Comparison of ENCODE assay signal across 1 cellular context in the genomic region with DNA sequence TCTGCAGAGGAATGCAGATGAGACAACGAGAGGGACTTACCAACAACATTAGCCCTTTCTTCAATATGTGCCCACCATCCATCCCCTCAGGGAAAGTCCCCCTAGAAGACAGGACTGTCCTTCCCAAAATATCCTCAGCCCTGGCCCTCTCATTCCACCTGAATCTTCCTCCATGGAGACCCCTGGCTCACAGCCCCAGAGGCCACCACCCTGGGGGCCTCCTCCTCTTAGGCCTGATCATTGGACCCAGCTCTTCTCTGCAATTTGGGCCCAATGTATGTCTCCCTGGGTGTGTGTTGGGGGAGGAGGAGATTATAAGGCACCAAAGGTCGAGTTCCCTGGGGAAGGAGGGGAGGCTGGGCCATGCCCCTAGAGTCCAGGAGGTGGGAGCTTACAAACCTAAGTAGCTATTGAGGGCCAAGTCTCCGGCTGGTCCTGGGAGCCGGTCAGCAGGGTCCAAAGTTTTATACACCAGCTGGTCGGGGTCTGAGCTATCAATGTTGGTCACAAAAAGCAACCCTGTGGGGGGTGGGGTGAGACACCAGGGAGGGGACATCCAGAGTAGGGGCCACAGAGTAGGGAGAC.
TF ChIP-seq lines count a peak whose summit lies in the region.

No MANE protein-coding gene starts in this region.

TF ChIP-seq in SK-N-SH, 30 proteins besides CTCF, POLR2A, EP300 and RAD21:
- TF ChIP-seq ELF1 (IDR thresholded peaks at IDR 0.05): no peak
- TF ChIP-seq, protein P1, sequence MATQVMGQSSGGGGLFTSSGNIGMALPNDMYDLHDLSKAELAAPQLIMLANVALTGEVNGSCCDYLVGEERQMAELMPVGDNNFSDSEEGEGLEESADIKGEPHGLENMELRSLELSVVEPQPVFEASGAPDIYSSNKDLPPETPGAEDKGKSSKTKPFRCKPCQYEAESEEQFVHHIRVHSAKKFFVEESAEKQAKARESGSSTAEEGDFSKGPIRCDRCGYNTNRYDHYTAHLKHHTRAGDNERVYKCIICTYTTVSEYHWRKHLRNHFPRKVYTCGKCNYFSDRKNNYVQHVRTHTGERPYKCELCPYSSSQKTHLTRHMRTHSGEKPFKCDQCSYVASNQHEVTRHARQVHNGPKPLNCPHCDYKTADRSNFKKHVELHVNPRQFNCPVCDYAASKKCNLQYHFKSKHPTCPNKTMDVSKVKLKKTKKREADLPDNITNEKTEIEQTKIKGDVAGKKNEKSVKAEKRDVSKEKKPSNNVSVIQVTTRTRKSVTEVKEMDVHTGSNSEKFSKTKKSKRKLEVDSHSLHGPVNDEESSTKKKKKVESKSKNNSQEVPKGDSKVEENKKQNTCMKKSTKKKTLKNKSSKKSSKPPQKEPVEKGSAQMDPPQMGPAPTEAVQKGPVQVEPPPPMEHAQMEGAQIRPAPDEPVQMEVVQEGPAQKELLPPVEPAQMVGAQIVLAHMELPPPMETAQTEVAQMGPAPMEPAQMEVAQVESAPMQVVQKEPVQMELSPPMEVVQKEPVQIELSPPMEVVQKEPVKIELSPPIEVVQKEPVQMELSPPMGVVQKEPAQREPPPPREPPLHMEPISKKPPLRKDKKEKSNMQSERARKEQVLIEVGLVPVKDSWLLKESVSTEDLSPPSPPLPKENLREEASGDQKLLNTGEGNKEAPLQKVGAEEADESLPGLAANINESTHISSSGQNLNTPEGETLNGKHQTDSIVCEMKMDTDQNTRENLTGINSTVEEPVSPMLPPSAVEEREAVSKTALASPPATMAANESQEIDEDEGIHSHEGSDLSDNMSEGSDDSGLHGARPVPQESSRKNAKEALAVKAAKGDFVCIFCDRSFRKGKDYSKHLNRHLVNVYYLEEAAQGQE (IDR thresholded peaks at IDR 0.05; ENCODE audit: low read depth, low read length): no peak
- TF ChIP-seq POLR2AphosphoS5 (IDR thresholded peaks at IDR 0.05; ENCODE audit: low read depth, low read length): no peak
- no peak for TF ChIP-seq RCOR1 (IDR thresholded peaks at IDR 0.05; ENCODE audit: low read length)
- no peak for TF ChIP-seq FOXM1 (IDR thresholded peaks at IDR 0.05; ENCODE audit: low read depth)
- TF ChIP-seq NRF1 (IDR thresholded peaks at IDR 0.05; ENCODE audit: low read depth, low read length): no peak
- TF ChIP-seq, protein P2, sequence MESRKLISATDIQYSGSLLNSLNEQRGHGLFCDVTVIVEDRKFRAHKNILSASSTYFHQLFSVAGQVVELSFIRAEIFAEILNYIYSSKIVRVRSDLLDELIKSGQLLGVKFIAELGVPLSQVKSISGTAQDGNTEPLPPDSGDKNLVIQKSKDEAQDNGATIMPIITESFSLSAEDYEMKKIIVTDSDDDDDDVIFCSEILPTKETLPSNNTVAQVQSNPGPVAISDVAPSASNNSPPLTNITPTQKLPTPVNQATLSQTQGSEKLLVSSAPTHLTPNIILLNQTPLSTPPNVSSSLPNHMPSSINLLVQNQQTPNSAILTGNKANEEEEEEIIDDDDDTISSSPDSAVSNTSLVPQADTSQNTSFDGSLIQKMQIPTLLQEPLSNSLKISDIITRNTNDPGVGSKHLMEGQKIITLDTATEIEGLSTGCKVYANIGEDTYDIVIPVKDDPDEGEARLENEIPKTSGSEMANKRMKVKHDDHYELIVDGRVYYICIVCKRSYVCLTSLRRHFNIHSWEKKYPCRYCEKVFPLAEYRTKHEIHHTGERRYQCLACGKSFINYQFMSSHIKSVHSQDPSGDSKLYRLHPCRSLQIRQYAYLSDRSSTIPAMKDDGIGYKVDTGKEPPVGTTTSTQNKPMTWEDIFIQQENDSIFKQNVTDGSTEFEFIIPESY (IDR thresholded peaks at IDR 0.05; ENCODE audit: borderline replicate concordance, low read depth): no peak
- no peak for TF ChIP-seq MXI1 (IDR thresholded peaks at IDR 0.05; ENCODE audit: low read depth, low read length)
- no peak for TF ChIP-seq FOSL2 (IDR thresholded peaks at IDR 0.05; ENCODE audit: borderline replicate concordance, low read depth)
- no peak for TF ChIP-seq TEAD4 (IDR thresholded peaks at IDR 0.05; ENCODE audit: borderline replicate concordance, insufficient read depth)
- TF ChIP-seq GABPA (IDR thresholded peaks at IDR 0.05; ENCODE audit: low read depth): no peak
- TF ChIP-seq CHD2 (IDR thresholded peaks at IDR 0.05; ENCODE audit: low read length, partially characterized antibody): no peak
- TF ChIP-seq, protein P3, sequence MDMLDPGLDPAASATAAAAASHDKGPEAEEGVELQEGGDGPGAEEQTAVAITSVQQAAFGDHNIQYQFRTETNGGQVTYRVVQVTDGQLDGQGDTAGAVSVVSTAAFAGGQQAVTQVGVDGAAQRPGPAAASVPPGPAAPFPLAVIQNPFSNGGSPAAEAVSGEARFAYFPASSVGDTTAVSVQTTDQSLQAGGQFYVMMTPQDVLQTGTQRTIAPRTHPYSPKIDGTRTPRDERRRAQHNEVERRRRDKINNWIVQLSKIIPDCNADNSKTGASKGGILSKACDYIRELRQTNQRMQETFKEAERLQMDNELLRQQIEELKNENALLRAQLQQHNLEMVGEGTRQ (IDR thresholded peaks at IDR 0.05; ENCODE audit: borderline replicate concordance, low read depth, low read length): no peak
- TF ChIP-seq FOXJ3 (CRISPR knock-in tag; IDR thresholded peaks at IDR 0.05): no peak
- TF ChIP-seq, protein P4, sequence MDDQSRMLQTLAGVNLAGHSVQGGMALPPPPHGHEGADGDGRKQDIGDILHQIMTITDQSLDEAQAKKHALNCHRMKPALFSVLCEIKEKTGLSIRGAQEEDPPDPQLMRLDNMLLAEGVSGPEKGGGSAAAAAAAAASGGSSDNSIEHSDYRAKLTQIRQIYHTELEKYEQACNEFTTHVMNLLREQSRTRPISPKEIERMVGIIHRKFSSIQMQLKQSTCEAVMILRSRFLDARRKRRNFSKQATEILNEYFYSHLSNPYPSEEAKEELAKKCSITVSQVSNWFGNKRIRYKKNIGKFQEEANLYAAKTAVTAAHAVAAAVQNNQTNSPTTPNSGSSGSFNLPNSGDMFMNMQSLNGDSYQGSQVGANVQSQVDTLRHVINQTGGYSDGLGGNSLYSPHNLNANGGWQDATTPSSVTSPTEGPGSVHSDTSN (IDR thresholded peaks at IDR 0.05): no peak
- TF ChIP-seq RXRA (IDR thresholded peaks at IDR 0.05; ENCODE audit: borderline replicate concordance, low read depth): no peak
